In genomic region chr18:51278045-51278649, GRCh38 we compare ENCODE assay signal across 8 cellular contexts.
A peak's percentile ranks its signal among the peaks of the same experiment; 100 is the strongest.
DNase-seq lines count a peak whose midpoint lies in the region; ATAC-seq, FAIRE-seq and TF ChIP-seq lines count a peak whose summit lies in the region.

No MANE protein-coding gene starts in this region.

- no peak for TF ChIP-seq RAD21 in IMR-90 (IDR thresholded peaks at IDR 0.05; ENCODE audit: low read length)

- H2BK20ac ChIP-seq in IMR-90 (ENCODE audit: low read depth, low read length): no peak overlapping the region

- no peak overlapping the region for H3K56ac ChIP-seq in IMR-90 (ENCODE audit: extremely low read depth, insufficient read depth, low read length)

- H3K79me1 ChIP-seq in IMR-90 (ENCODE audit: low read depth in 1 of 2, low read length in 2 of 2): no peaks in the 10 kb centered on the region

- H3K36me3 ChIP-seq in IMR-90 (ENCODE audit: control insufficient read depth, insufficient read depth, low read length) (no peaks in the 10 kb centered on the region), brain microvascular endothelial cell (replicated peaks) (no peaks in the 10 kb centered on the region)

- no peak overlapping the region for H3K4me3 ChIP-seq in IMR-90 (ENCODE audit: insufficient read depth, low read depth, low read length)
- no peak overlapping the region for H3K4me3 ChIP-seq in brain microvascular endothelial cell (ENCODE audit: low read depth, low read length)

- FAIRE-seq in D721Med (lab: Jason Lieb, UNC): peak; percentile 81

- no peak overlapping the region for H2BK120ac ChIP-seq in IMR-90 (ENCODE audit: low read depth, low read length)

- no peak overlapping the region for H3K4ac ChIP-seq in IMR-90 (ENCODE audit: low read depth, low read length)

- no peak for TF ChIP-seq POLR2A in IMR-90 (IDR thresholded peaks at IDR 0.05; ENCODE audit: low read depth, low read length)

- no TSS peak for BruUV-seq in IMR-90 (replicated peaks; lab: Mats Ljungman, UMichigan)

- dilution Hi-C loops in IMR-90 (cut with HindIII; ENCODE audit: low sequenced_read_pairs, unreplicated experiment): no loop called here

- TF ChIP-seq CTCF in D721Med (IDR thresholded peaks at IDR 0.05; ENCODE audit: insufficient read depth, missing control alignments) (peak; percentile 44), IMR-90 (conservative IDR thresholded peaks at IDR 0.05; ENCODE audit: low read depth, low read length) (peak; percentile 11; the same call in 1 of the 2 replicates), brain microvascular endothelial cell (IDR thresholded peaks at IDR 0.05; ENCODE audit: low read depth, low read length, missing control alignments) (peak; percentile 83)

- H3K9ac ChIP-seq in IMR-90 (ENCODE audit: low read depth, low read length): no peak overlapping the region

- H2BK15ac ChIP-seq in IMR-90 (ENCODE audit: low read depth, low read length): no peak overlapping the region

- H2AK5ac ChIP-seq in IMR-90 (ENCODE audit: low read depth, low read length): no peak overlapping the region

- H3K18ac ChIP-seq in IMR-90 (ENCODE audit: low read depth, low read length): no peak overlapping the region

- H4K8ac ChIP-seq in IMR-90 (ENCODE audit: low read depth in 2 of 2, low read length in 2 of 2): no peak overlapping the region

- peak; percentile 39 for DNase-seq in D721Med (ENCODE audit: insufficient read length, low spot score)
- DNase-seq in IMR-90: no peak
- peak; percentile 6 to 41 for DNase-seq in SHP77 (lab: John Stamatoyannopoulos, UW)
- DNase-seq in brain microvascular endothelial cell: peak; percentile 38
- DNase-seq in middle frontal gyrus (ENCODE audit: extremely low spot score, low spot score): peak; percentile 23
- DNase-seq in ureter (ENCODE audit: low spot score): no peak

- H3K27ac ChIP-seq in IMR-90 (ENCODE audit: insufficient read depth, low read length): no peak overlapping the region
- no peak overlapping the region for H3K27ac ChIP-seq in brain microvascular endothelial cell

- no peaks in the 10 kb centered on the region; the same call in 1 of the 2 replicates for H3K9me3 ChIP-seq in IMR-90 (ENCODE audit: control insufficient read depth, insufficient read depth, low read length)

- H3K4me2 ChIP-seq in IMR-90 (ENCODE audit: low read depth, low read length): no peak overlapping the region

- in situ Hi-C loops in IMR-90 (cut with MboI; ENCODE audit: low sequenced_read_pairs) (no loop called here), brain microvascular endothelial cell (cut with HindIII; ENCODE audit: low pct_ligation_motif_present, low sequenced_read_pairs) (no loop called here)

- H2AFZ ChIP-seq in IMR-90 (replicated peaks; ENCODE audit: low read length, poor library complexity): no peak overlapping the region

- no peak overlapping the region for H2AK9ac ChIP-seq in IMR-90 (replicated peaks; ENCODE audit: low read depth, low read length, poor library complexity)

- H3K9me1 ChIP-seq in IMR-90 (ENCODE audit: insufficient read depth, low read length): no peaks in the 10 kb centered on the region

- WGBS in IMR-90 (ENCODE audit: extremely low coverage in 2 of 2, insufficient read length in 1 of 2), 2 experiments: no CpG with 5 or more reads among the region's 4 CpGs

- H3K23ac ChIP-seq in IMR-90 (ENCODE audit: low read depth, low read length): no peak overlapping the region

- POLR2A ChIA-PET in IMR-90 (lab: Charles Lee; ENCODE audit: unreplicated experiment): no interaction called here

- no peaks in the 10 kb centered on the region for H3K27me3 ChIP-seq in IMR-90 (ENCODE audit: control insufficient read depth, insufficient read depth, low read length)
- H3K27me3 ChIP-seq in brain microvascular endothelial cell (replicated peaks): no peaks in the 10 kb centered on the region

- intact Hi-C loops in IMR-90 (cut with micrococcal nuclease): no loop called here

- no peak overlapping the region for H2BK5ac ChIP-seq in IMR-90 (ENCODE audit: low read depth, low read length, poor library complexity, severe bottlenecking)

- ATAC-seq in IMR-90 (ENCODE audit: low read depth) (no peak), GM21528 (IDR thresholded peaks at IDR 0.05; ENCODE audit: low FRiP score, unreplicated experiment) (no peak), GM19351 (IDR thresholded peaks at IDR 0.05; ENCODE audit: unreplicated experiment) (no peak)

- CTCF ChIA-PET in IMR-90 (lab: Yijun Ruan, JAX): interaction anchor here (0.6 kb wide), 2 partner anchors 11 to 1685 kb away, joined by 3 to 5 read pairs; no protein-coding TSS in a partner anchor

- H3K4me1 ChIP-seq in IMR-90 (ENCODE audit: control insufficient read depth, insufficient read depth, low read length): no peaks in the 10 kb centered on the region

- no peaks in the 10 kb centered on the region for H4K20me1 ChIP-seq in IMR-90 (ENCODE audit: insufficient read depth, low read length)

- no peak overlapping the region for H4K91ac ChIP-seq in IMR-90 (ENCODE audit: insufficient read depth, low read depth, low read length)

- H4K5ac ChIP-seq in IMR-90 (ENCODE audit: low read depth, low read length): no peak overlapping the region

- H3K14ac ChIP-seq in IMR-90 (replicated peaks; ENCODE audit: low read depth, low read length): no peak overlapping the region

TF ChIP-seq in IMR-90, 13 proteins besides CTCF, POLR2A, EP300 and RAD21:
- TF ChIP-seq RFX5 (IDR thresholded peaks at IDR 0.05; ENCODE audit: low read depth, low read length) (no peak), SMC3 (IDR thresholded peaks at IDR 0.05; ENCODE audit: low read depth, low read length) (no peak), CHD1 (IDR thresholded peaks at IDR 0.05; ENCODE audit: low read depth, low read length) (no peak), USF2 (IDR thresholded peaks at IDR 0.05; ENCODE audit: low read depth, low read length) (no peak), ELK1 (IDR thresholded peaks at IDR 0.05; ENCODE audit: borderline replicate concordance, low read depth, low read length) (no peak), RCOR1 (IDR thresholded peaks at IDR 0.05; ENCODE audit: insufficient replicate concordance, low read length) (no peak), CEBPB (IDR thresholded peaks at IDR 0.05; ENCODE audit: low read depth, low read length) (no peak), FOS (IDR thresholded peaks at IDR 0.05; ENCODE audit: low read depth, low read length) (no peak), MAZ (IDR thresholded peaks at IDR 0.05; ENCODE audit: borderline replicate concordance, low read depth, low read length) (no peak), BHLHE40 (IDR thresholded peaks at IDR 0.05; ENCODE audit: low read depth, low read length) (no peak), MXI1 (IDR thresholded peaks at IDR 0.05; ENCODE audit: borderline replicate concordance, low read depth, low read length) (no peak), NFE2L2 (IDR thresholded peaks at IDR 0.05; ENCODE audit: low read depth, low read length) (no peak), MAFK (IDR thresholded peaks at IDR 0.05; ENCODE audit: low read depth, low read length) (no peak)

Comparison
In these comparisons a context has a peak if more than half of its experiments do, and no peak if none do; other contexts are left out.
1. DNase-seq: peak in D721Med (single experiment), SHP77 (2 of 2), brain microvascular endothelial cell (single experiment) and middle frontal gyrus (single experiment); none in IMR-90 (single experiment) and ureter (single experiment).
2. CTCF ChIP-seq: peak in every context shown above with its lines; median percentile 83 in brain microvascular endothelial cell; 44 in D721Med; 11 in IMR-90.